Comparison of ENCODE assay signal across 10 cellular contexts in the genomic region with DNA sequence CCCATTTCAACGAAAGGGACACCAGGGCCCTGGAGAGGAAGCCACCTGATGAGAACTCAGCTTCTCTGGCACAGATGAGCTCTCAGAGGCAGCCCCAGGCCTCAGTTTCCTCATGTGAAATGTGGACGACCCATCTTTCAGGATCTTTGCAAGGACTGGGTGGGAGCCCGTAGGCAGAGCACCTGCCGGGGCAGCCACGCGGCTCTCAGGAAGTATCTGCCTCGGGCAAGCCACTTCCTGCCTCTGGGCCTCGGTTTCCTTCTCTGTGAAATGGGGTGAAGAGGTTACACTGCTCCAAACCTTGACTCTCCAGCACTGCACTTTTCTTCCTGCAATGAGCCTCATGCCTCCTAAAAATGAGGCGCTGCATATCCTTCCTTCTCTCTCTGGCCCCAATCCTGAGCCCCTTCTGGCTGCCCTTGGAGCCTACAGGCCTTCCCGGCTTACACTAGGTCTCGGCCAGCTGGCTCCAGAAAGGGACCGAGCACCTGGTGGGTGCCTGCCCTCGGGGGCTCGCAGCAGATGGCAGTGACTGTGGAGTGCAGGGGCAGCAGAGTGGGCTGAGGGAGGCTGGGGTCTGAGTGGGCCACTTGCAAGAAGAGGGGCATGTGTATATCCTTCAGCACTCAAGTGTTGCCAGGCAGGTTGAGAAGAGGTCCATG. TPM values are rescaled to one million over a fixed set of nuclear protein-coding genes. Genes with fewer than 3 reads are reported as not detected.
DNase-seq lines count a peak whose midpoint lies in the region; ATAC-seq and TF ChIP-seq lines count a peak whose summit lies in the region.
"Had no signal": no experiment of that assay in that cellular context is flagged by ENCODE, and none has a peak within 500 bp of the region (broad histone marks: within the 10 kb centered on the region; RNA-seq: fewer than 3 reads in every experiment).

No MANE protein-coding gene starts in this region.

- no peak for TF ChIP-seq CTCF in GM12865 (IDR thresholded peaks at IDR 0.05; ENCODE audit: insufficient read depth, low read depth, low read length, missing control alignments)
- TF ChIP-seq CTCF in neural crest cell (conservative IDR thresholded peaks at IDR 0.05) = no peak

- H3K4me1 Mint-ChIP-seq in activated naive CD8-positive, alpha-beta T cell treated with anti-CD3 and anti-CD28 coated beads, Interleukin-2, amount 50 U/mL, for 24 hours = peaks cover 57% of the 10 kb centered on the region
- peaks cover 32% of the 10 kb centered on the region for H3K4me1 Mint-ChIP-seq in neural crest cell

- peak; percentile 55 for DNase-seq in GM12865 (ENCODE audit: low read depth)
- DNase-seq in NCI-H524 (lab: John Stamatoyannopoulos, UW) = peak; percentile 85 to 94
- no peak for DNase-seq in activated naive CD8-positive, alpha-beta T cell treated with anti-CD3 and anti-CD28 coated beads, Interleukin-2, amount 50 U/mL, for 24 hours
- no peak for DNase-seq in neural crest cell (ENCODE audit: low read depth, low spot score)
- DNase-seq in stimulated activated CD4-positive, alpha-beta T cell treated with anti-CD3 and anti-CD28 coated beads, Interleukin-4, amount 100 ng/mL, for 24 hours = no peak
- no peak for DNase-seq in kidney glomerular epithelial cell (lab: John Stamatoyannopoulos, UW)
- no peak for DNase-seq in stimulated activated CD4-positive, alpha-beta T cell treated with anti-CD3 and anti-CD28 coated beads, Interleukin-2, amount 100 ng/mL, for 48 hours
- DNase-seq: stimulated activated CD8-positive, alpha-beta memory T cell treated with anti-CD3 and anti-CD28 coated beads, Interleukin-4, amount 100 ng/mL, for 48 hours had no signal

- H3K27me3 Mint-ChIP-seq in activated naive CD8-positive, alpha-beta T cell treated with anti-CD3 and anti-CD28 coated beads, Interleukin-2, amount 50 U/mL, for 24 hours = peaks cover 8% of the 10 kb centered on the region
- H3K27me3 Mint-ChIP-seq in neural crest cell (ENCODE audit: low read depth) = peaks cover 22% of the 10 kb centered on the region

- H3K27ac Mint-ChIP-seq in activated naive CD8-positive, alpha-beta T cell treated with anti-CD3 and anti-CD28 coated beads, Interleukin-2, amount 50 U/mL, for 24 hours = peak overlapping the region; percentile 78
- H3K27ac Mint-ChIP-seq in neural crest cell (ENCODE audit: unreplicated experiment) = peak overlapping the region; percentile 67

- no peaks in the 10 kb centered on the region for H3K9me3 Mint-ChIP-seq in activated naive CD8-positive, alpha-beta T cell treated with anti-CD3 and anti-CD28 coated beads, Interleukin-2, amount 50 U/mL, for 24 hours
- H3K9me3 Mint-ChIP-seq in neural crest cell = no peaks in the 10 kb centered on the region

- H3K4me3 ChIP-seq in GM12865 (ENCODE audit: low read depth, low read length) = peak overlapping the region; percentile 4; the same call in 1 of the 2 replicates

- H3K4me3 Mint-ChIP-seq in activated naive CD8-positive, alpha-beta T cell treated with anti-CD3 and anti-CD28 coated beads, Interleukin-2, amount 50 U/mL, for 24 hours = peak overlapping the region; percentile 92
- peak overlapping the region; percentile 78 for H3K4me3 Mint-ChIP-seq in neural crest cell

- no peak for ATAC-seq in activated naive CD8-positive, alpha-beta T cell treated with anti-CD3 and anti-CD28 coated beads, Interleukin-2, amount 50 U/mL, for 24 hours
- ATAC-seq: esophagus mucosa had no signal

- peaks cover 6% of the 10 kb centered on the region for H3K36me3 Mint-ChIP-seq in activated naive CD8-positive, alpha-beta T cell treated with anti-CD3 and anti-CD28 coated beads, Interleukin-2, amount 50 U/mL, for 24 hours (ENCODE audit: low read depth)
- no peaks in the 10 kb centered on the region for H3K36me3 Mint-ChIP-seq in neural crest cell (ENCODE audit: low read depth)

RNA-seq across cellular contexts. Expression of a gene that starts 3.5 kb away (rescaled TPM):
- total RNA-seq in neural crest cell = 68.0 and 71.8 TPM in 2 replicates

RNA-seq across cellular contexts. Expression of a gene that starts 15.3 kb away (rescaled TPM):
- 251 and 254 TPM in 2 replicates for total RNA-seq in neural crest cell

RNA-seq across cellular contexts. Expression of a gene that starts 25.2 kb away (rescaled TPM):
- total RNA-seq in neural crest cell = not detected in 2 replicates
- total RNA-seq: bronchial epithelial cell had no signal

RNA-seq across cellular contexts. Expression of a gene that starts 36.7 kb away (rescaled TPM):
- 1.2 TPM in 2 replicates for total RNA-seq in neural crest cell

Comparison
In these comparisons a context has a peak if more than half of its experiments do, and no peak if none do; other contexts are left out.
1. DNase-seq: peak in GM12865 (single experiment) and NCI-H524 (2 of 2); none in activated naive CD8-positive, alpha-beta T cell treated with anti-CD3 and anti-CD28 coated beads, Interleukin-2, amount 50 U/mL, for 24 hours (single experiment), neural crest cell (single experiment), stimulated activated CD4-positive, alpha-beta T cell treated with anti-CD3 and anti-CD28 coated beads, Interleukin-4, amount 100 ng/mL, for 24 hours (single experiment), kidney glomerular epithelial cell (single experiment) and stimulated activated CD4-positive, alpha-beta T cell treated with anti-CD3 and anti-CD28 coated beads, Interleukin-2, amount 100 ng/mL, for 48 hours (0 of 2).